In the genomic region with DNA sequence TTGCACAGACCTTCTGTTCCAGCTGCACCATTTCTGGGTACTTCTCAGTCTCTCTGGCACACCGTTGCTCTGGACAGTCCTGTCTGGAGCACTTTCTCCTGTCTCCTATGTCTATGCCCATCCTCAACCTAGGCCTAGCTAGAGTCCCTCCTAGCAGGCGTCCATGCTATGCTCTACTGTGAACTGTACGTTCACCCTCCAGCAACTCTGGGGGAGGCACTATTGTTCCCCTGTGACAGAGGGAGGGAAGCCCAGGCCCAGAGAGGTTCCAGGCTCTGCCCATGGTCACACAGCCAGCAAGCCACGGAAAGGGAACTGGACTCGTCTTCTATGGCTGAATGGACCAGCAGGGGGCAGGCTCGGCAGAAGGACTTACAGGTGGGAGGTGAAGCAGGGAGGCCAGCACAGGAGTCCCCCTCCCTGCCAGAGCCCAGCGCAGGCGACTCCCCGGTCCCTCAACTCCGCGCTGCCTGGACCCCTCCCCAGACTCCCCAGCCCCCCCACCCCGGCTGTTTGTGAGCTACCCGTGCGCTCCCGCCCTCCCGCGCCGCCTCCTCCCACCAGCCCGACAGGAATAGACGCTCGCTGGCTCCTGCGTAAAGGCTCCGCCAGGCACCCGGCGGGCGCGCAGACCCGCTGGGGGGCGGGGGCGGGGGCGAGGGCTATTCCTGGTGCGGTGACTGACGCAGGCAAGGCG, we compare ENCODE assay signal across 1 cellular context.
TF ChIP-seq lines count a peak whose summit lies in the region.

No MANE protein-coding gene starts in this region.

TF ChIP-seq in H1, 55 proteins besides CTCF, POLR2A, EP300 and RAD21:
- TF ChIP-seq TAF7 (optimal IDR thresholded peaks at IDR 0.05; ENCODE audit: borderline replicate concordance, low read depth, low read length) (peak; percentile 12), HDAC2 (IDR thresholded peaks at IDR 0.05; ENCODE audit: borderline replicate concordance in 1 of 2, low read depth in 2 of 2, low read length in 2 of 2) (peak in 1 of 2 experiments; percentile 49; a peak in 1 of 4 replicates), KDM1A (IDR thresholded peaks at IDR 0.05; ENCODE audit: borderline replicate concordance, low read length) (peak; percentile 79; the same call in 1 of the 2 replicates), JUN (IDR thresholded peaks at IDR 0.05; ENCODE audit: low read depth, low read length) (no peak), TBP (IDR thresholded peaks at IDR 0.05; ENCODE audit: low read depth, low read length) (0 out of 2 replicates have a peak, but pooled peaks have one; percentile 7), MAFK (IDR thresholded peaks at IDR 0.05; ENCODE audit: low read depth, low read length) (no peak), EGR1 (IDR thresholded peaks at IDR 0.05; ENCODE audit: borderline replicate concordance, low read depth, low read length) (peak; percentile 71), SIN3A (conservative IDR thresholded peaks at IDR 0.05 in 1 of 2, IDR thresholded peaks at IDR 0.05 in 1 of 2; ENCODE audit: low read depth in 1 of 2, low read length in 2 of 2) (peak in 1 of 2 experiments; percentile 60; a peak in 1 of 4 replicates), ASH2L (IDR thresholded peaks at IDR 0.05; ENCODE audit: low read length) (peak; percentile 66)
